Comparison of ENCODE assay signal across 2 cellular contexts in genomic region chr13:98273067-98273823, GRCh38.
TF ChIP-seq lines count a peak whose summit lies in the region.

No MANE protein-coding gene starts in this region.

TF ChIP-seq in A549, 52 proteins besides CTCF, POLR2A, EP300 and RAD21:
- TF ChIP-seq EHMT2 (IDR thresholded peaks at IDR 0.05; ENCODE audit: low read depth) (no peak), MAFK (IDR thresholded peaks at IDR 0.05; ENCODE audit: partially characterized antibody) (peak; percentile 92)

TF ChIP-seq in neural cell, 6 proteins besides CTCF, POLR2A, EP300 and RAD21:
- no peak for TF ChIP-seq POLR2AphosphoS5 (IDR thresholded peaks at IDR 0.05)
- TF ChIP-seq MXI1 (conservative IDR thresholded peaks at IDR 0.05; ENCODE audit: poor library complexity, severe bottlenecking) = no peak
- no peak for TF ChIP-seq TAF1 (IDR thresholded peaks at IDR 0.05; ENCODE audit: low read depth)
- no peak for TF ChIP-seq SMC3 (conservative IDR thresholded peaks at IDR 0.05; ENCODE audit: poor library complexity)
- TF ChIP-seq EZH2 (IDR thresholded peaks at IDR 0.05; ENCODE audit: borderline replicate concordance, insufficient read depth, low read length, poor library complexity, severe bottlenecking) = no peak
- TF ChIP-seq, protein P1, sequence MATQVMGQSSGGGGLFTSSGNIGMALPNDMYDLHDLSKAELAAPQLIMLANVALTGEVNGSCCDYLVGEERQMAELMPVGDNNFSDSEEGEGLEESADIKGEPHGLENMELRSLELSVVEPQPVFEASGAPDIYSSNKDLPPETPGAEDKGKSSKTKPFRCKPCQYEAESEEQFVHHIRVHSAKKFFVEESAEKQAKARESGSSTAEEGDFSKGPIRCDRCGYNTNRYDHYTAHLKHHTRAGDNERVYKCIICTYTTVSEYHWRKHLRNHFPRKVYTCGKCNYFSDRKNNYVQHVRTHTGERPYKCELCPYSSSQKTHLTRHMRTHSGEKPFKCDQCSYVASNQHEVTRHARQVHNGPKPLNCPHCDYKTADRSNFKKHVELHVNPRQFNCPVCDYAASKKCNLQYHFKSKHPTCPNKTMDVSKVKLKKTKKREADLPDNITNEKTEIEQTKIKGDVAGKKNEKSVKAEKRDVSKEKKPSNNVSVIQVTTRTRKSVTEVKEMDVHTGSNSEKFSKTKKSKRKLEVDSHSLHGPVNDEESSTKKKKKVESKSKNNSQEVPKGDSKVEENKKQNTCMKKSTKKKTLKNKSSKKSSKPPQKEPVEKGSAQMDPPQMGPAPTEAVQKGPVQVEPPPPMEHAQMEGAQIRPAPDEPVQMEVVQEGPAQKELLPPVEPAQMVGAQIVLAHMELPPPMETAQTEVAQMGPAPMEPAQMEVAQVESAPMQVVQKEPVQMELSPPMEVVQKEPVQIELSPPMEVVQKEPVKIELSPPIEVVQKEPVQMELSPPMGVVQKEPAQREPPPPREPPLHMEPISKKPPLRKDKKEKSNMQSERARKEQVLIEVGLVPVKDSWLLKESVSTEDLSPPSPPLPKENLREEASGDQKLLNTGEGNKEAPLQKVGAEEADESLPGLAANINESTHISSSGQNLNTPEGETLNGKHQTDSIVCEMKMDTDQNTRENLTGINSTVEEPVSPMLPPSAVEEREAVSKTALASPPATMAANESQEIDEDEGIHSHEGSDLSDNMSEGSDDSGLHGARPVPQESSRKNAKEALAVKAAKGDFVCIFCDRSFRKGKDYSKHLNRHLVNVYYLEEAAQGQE (IDR thresholded peaks at IDR 0.05; ENCODE audit: borderline replicate concordance) = no peak
